Comparison of ENCODE assay signal across 8 cellular contexts in the genomic region with DNA sequence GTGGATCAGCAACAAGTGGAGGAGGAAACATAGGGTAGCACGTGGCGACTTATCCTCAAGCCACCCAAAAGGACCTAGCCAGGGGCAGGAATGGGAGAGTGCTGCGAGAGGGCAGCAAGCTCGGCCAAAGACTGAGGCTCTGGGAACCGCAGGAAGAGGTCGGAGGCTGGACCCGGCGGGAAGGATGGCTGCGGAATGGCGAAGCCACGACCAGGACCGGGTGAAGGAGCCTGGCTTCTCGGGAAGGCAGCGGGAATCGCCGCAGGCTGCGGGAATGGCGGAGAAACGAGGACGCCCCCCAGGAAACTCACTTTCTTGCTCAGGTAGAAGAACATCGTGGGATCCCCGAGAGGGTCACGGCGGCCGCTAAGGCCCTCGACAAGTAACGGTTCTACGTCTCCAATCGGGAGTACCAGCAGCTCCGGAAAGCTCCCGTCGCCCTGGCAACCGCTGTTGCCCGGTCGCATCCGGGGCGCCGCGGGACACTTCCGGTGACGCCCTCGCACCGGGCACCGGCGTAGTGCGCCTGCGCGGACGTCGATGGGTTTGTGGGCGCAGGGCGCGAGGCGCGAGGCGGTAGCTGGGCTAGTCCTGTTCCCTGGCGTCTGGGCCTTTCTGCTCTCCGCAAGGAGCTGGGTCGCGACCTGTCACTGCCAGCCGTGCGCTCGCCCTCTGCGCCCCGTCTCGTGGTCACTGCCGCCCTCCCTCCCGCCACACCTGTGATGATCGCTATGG. TPM values are rescaled to one million over a fixed set of nuclear protein-coding genes. Genes with fewer than 3 reads are reported as not detected.
DNase-seq lines count a peak whose midpoint lies in the region; TF ChIP-seq lines count a peak whose summit lies in the region.

A gene (minus strand): TSS at position 425 of the 735 bp plus-strand sequence. CDS start 90 bp downstream, at position 335.

- peak; percentile 93 for DNase-seq in ELF-1 (ENCODE audit: low read depth, low spot score)
- peak; percentile 64 for DNase-seq in GOT3 (lab: John Stamatoyannopoulos, UW)
- DNase-seq in LHCN-M2 (ENCODE audit: low read depth): peak; percentile 86
- DNase-seq in RPMI7951 (ENCODE audit: low read depth): peak; percentile 90
- peak; percentile 85 for DNase-seq in activated T-helper 9 cell treated with anti-CD3 and anti-CD28 coated beads, Interleukin-2, amount 50 U/mL, for 16 hours (ENCODE audit: low read depth)
- peak; percentile 83 for DNase-seq in fibroblast of villous mesenchyme (ENCODE audit: low read depth)
- peak; percentile 96 for DNase-seq in nephron progenitor cell

- peak within 1 kb of the TSS; percentile 85 for H3K4me3 ChIP-seq in fibroblast of villous mesenchyme (ENCODE audit: low read depth, low read length)

- peaks cover 52% of the 10 kb centered on the region for H3K4me1 Mint-ChIP-seq in nephron progenitor cell
- H3K4me1 Mint-ChIP-seq in stimulated activated naive CD8-positive, alpha-beta T cell treated with anti-CD3 and anti-CD28 coated beads, Interleukin-15, Interleukin-2, amounts not matched to agents 100 ng/mL and 50 ng/mL, for 24 hours (ENCODE audit: low read depth): peaks cover 30% of the 10 kb centered on the region

- no peak for TF ChIP-seq CTCF in fibroblast of villous mesenchyme (IDR thresholded peaks at IDR 0.05; ENCODE audit: insufficient read depth, low read depth, low read length)
- no peak for TF ChIP-seq CTCF in nephron progenitor cell (IDR thresholded peaks at IDR 0.05)

- H3K4me3 Mint-ChIP-seq in nephron progenitor cell: peak within 1 kb of the TSS; percentile 97
- H3K4me3 Mint-ChIP-seq in stimulated activated naive CD8-positive, alpha-beta T cell treated with anti-CD3 and anti-CD28 coated beads, Interleukin-15, Interleukin-2, amounts not matched to agents 100 ng/mL and 50 ng/mL, for 24 hours: peak within 1 kb of the TSS; percentile 94

- peaks cover 2% of the 10 kb centered on the region for H3K27me3 Mint-ChIP-seq in nephron progenitor cell (ENCODE audit: low read depth, poor library complexity)
- H3K27me3 Mint-ChIP-seq in stimulated activated naive CD8-positive, alpha-beta T cell treated with anti-CD3 and anti-CD28 coated beads, Interleukin-15, Interleukin-2, amounts not matched to agents 100 ng/mL and 50 ng/mL, for 24 hours: peaks cover 23% of the 10 kb centered on the region

- H3K9me3 Mint-ChIP-seq in nephron progenitor cell: no peaks in the 10 kb centered on the region
- no peaks in the 10 kb centered on the region for H3K9me3 Mint-ChIP-seq in stimulated activated naive CD8-positive, alpha-beta T cell treated with anti-CD3 and anti-CD28 coated beads, Interleukin-15, Interleukin-2, amounts not matched to agents 100 ng/mL and 50 ng/mL, for 24 hours

- H3K36me3 Mint-ChIP-seq in nephron progenitor cell (ENCODE audit: low read depth): peaks cover 28% of the 10 kb centered on the region
- H3K36me3 Mint-ChIP-seq in stimulated activated naive CD8-positive, alpha-beta T cell treated with anti-CD3 and anti-CD28 coated beads, Interleukin-15, Interleukin-2, amounts not matched to agents 100 ng/mL and 50 ng/mL, for 24 hours (ENCODE audit: low read depth): peaks cover 15% of the 10 kb centered on the region

- H3K27ac Mint-ChIP-seq in nephron progenitor cell: peak within 1 kb of the TSS; percentile 82
- H3K27ac Mint-ChIP-seq in stimulated activated naive CD8-positive, alpha-beta T cell treated with anti-CD3 and anti-CD28 coated beads, Interleukin-15, Interleukin-2, amounts not matched to agents 100 ng/mL and 50 ng/mL, for 24 hours: peak within 1 kb of the TSS; percentile 85

RNA-seq across cellular contexts. Expression of the gene that starts here (rescaled TPM):
- total RNA-seq in LHCN-M2 (2014; rRNA removed): 10.3 and 10.6 TPM in 2 replicates
- polyA plus RNA-seq in LHCN-M2 (2012): 1.7 TPM
- 12.9 and 14.4 TPM in 2 replicates for total RNA-seq in RPMI7951 (2014; rRNA removed; shearing (Covaris generic))
- 11.3 and 13.0 TPM in 2 replicates for total RNA-seq in fibroblast of villous mesenchyme

Comparison
In these comparisons a context has a peak if more than half of its experiments do, and no peak if none do; other contexts are left out.
1. Peak in every context shown above with its lines: DNase-seq and H3K4me3 ChIP-seq.